In the genomic region with DNA sequence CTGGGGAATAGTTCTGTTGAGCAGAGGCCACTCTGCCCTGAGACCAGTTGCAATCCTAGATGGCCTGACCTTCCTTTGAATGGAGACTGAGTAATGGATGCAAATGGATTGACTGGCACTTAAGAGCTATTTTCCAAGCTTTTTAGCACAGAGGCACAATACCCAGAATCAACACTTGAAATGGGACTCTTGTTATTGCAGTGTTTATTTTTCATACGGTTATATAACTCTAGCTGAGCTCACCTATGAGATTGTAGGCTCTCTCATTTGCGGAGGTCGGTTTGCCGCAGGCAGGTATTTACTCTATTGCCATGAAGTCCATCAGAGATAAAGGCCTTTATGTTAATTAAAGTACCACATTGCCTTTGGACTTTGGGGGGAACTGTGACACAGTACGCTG, we compare ENCODE assay signal across 1 cellular context.
TF ChIP-seq lines count a peak whose summit lies in the region.

No MANE protein-coding gene starts in this region.

TF ChIP-seq in SK-N-SH, 30 proteins besides CTCF, POLR2A, EP300 and RAD21 (continued from another document):
- TF ChIP-seq ZBTB33 (IDR thresholded peaks at IDR 0.05; ENCODE audit: borderline replicate concordance, low read depth): no peak
- TF ChIP-seq PBX3 (IDR thresholded peaks at IDR 0.05): no peak
- TF ChIP-seq MXI1 (IDR thresholded peaks at IDR 0.05; ENCODE audit: low read depth, low read length): no peak
- TF ChIP-seq TAF1 (IDR thresholded peaks at IDR 0.05; ENCODE audit: borderline replicate concordance, low read depth, low read length): no peak
- TF ChIP-seq RCOR1 (IDR thresholded peaks at IDR 0.05; ENCODE audit: low read length): no peak
- no peak for TF ChIP-seq FOXM1 (IDR thresholded peaks at IDR 0.05; ENCODE audit: low read depth)
- no peak for TF ChIP-seq RXRA (IDR thresholded peaks at IDR 0.05; ENCODE audit: borderline replicate concordance, low read depth)
- no peak for TF ChIP-seq MEF2A (IDR thresholded peaks at IDR 0.05; ENCODE audit: borderline replicate concordance, low read depth)
- no peak for TF ChIP-seq FOSL2 (IDR thresholded peaks at IDR 0.05; ENCODE audit: borderline replicate concordance, low read depth)
- no peak for TF ChIP-seq IRF3 (IDR thresholded peaks at IDR 0.05; ENCODE audit: low read depth, low read length)
- no peak for TF ChIP-seq POLR2AphosphoS5 (IDR thresholded peaks at IDR 0.05; ENCODE audit: low read depth, low read length)
